ENCODE assay signal across 8 cellular contexts in genomic region chr6:15623282-15624116, GRCh38. TPM values are rescaled to one million over a fixed set of nuclear protein-coding genes. Genes with fewer than 3 reads are reported as not detected.
A peak's percentile ranks its signal among the peaks of the same experiment; 100 is the strongest.
DNase-seq lines count a peak whose midpoint lies in the region; ATAC-seq, FAIRE-seq and TF ChIP-seq lines count a peak whose summit lies in the region.

No MANE protein-coding gene starts in this region.

- H2AFZ ChIP-seq in astrocyte (ENCODE audit: low read depth, low read length) = no peak overlapping the region

- H3K9me3 ChIP-seq in astrocyte (ENCODE audit: insufficient read depth, low read depth, low read length) (no peaks in the 10 kb centered on the region), left lung (no peaks in the 10 kb centered on the region)

- H3K9ac ChIP-seq in astrocyte (ENCODE audit: low read length) = no peak overlapping the region

- FAIRE-seq in G401.6 (lab: Jason Lieb, UNC) (peak; percentile 97), astrocyte (lab: Jason Lieb, UNC) (peak; percentile 5)

- peaks cover 4% of the 10 kb centered on the region for H3K4me1 ChIP-seq in astrocyte (ENCODE audit: insufficient read depth, low read length)
- peaks cover 4 to 37% of the 10 kb centered on the region in 2 donors for H3K4me1 ChIP-seq in left lung

- H3K27me3 ChIP-seq in astrocyte (ENCODE audit: insufficient read depth, low read length) (no peaks in the 10 kb centered on the region), left lung (no peaks in the 10 kb centered on the region)

- no peaks in the 10 kb centered on the region for H3K9me3 Mint-ChIP-seq in astrocyte (ENCODE audit: unreplicated experiment)

- ATAC-seq in left lung = peak; percentile 73

- no peak overlapping the region for H3K4me2 ChIP-seq in astrocyte (ENCODE audit: low read length)

- peak; percentile 35 for TF ChIP-seq CTCF in astrocyte (IDR thresholded peaks at IDR 0.05; ENCODE audit: insufficient read depth, low read depth, low read length)
- peak; percentile 52 to 72 for TF ChIP-seq CTCF in left lung (IDR thresholded peaks at IDR 0.05)

- intact Hi-C loops in left lung (cut with DNase I) = no loop called here

- no peaks in the 10 kb centered on the region for H3K36me3 Mint-ChIP-seq in astrocyte (ENCODE audit: low read depth, unreplicated experiment)

- H3K4me1 Mint-ChIP-seq in astrocyte (ENCODE audit: low read depth, unreplicated experiment) = peaks cover 13% of the 10 kb centered on the region

- H3K36me3 ChIP-seq in astrocyte (ENCODE audit: insufficient read depth, low read length) (no peaks in the 10 kb centered on the region), left lung (no peaks in the 10 kb centered on the region)

- H3K4me3 ChIP-seq in astrocyte (ENCODE audit: insufficient read depth, low read depth, low read length) (no peak overlapping the region), left lung (no peak overlapping the region)

- H3K27ac Mint-ChIP-seq in astrocyte (ENCODE audit: unreplicated experiment) = no peak overlapping the region

- H3K27ac ChIP-seq in astrocyte (ENCODE audit: low read depth, low read length) = no peak overlapping the region
- peak overlapping the region in 1 of 2 donors; percentile 78 for H3K27ac ChIP-seq in left lung

- H3K4me3 Mint-ChIP-seq in astrocyte (ENCODE audit: unreplicated experiment) = no peak overlapping the region

- DNase-seq in NCI-H1694 (lab: John Stamatoyannopoulos, UW) (peak; percentile 15), astrocyte (ENCODE audit: low read depth) (no peak), left lung (no peak), NCI-H146 (lab: John Stamatoyannopoulos, UW) (no peak), T-helper 9 cell (no peak), epidermal melanocyte (ENCODE audit: insufficient read length, low spot score) (no peak), NCI-H2107 (lab: John Stamatoyannopoulos, UW) (no peak)

- H4K20me1 ChIP-seq in astrocyte (ENCODE audit: insufficient read depth, low read length) = peaks cover 10% of the 10 kb centered on the region

- H3K27me3 Mint-ChIP-seq in astrocyte (ENCODE audit: low read depth, unreplicated experiment) = no peaks in the 10 kb centered on the region

- no peaks in the 10 kb centered on the region for H3K79me2 ChIP-seq in astrocyte (ENCODE audit: insufficient read depth, low read length)

RNA-seq across cellular contexts. Expression of gene DTNBP1, which starts 39.3 kb away (rescaled TPM):
- total RNA-seq in astrocyte (11.6 and 13.0 TPM in 2 replicates), left lung (10 to 100 TPM; 15.3 to 18.5 TPM)
